In genomic region chr5:148011407-148012124, GRCh38 we compare ENCODE assay signal across 13 cellular contexts. TPM values are rescaled to one million over a fixed set of nuclear protein-coding genes. Genes with fewer than 3 reads are reported as not detected.
DNase-seq lines count a peak whose midpoint lies in the region; ATAC-seq, FAIRE-seq and TF ChIP-seq lines count a peak whose summit lies in the region.
"Had no signal": no experiment of that assay in that cellular context is flagged by ENCODE, and none has a peak within 500 bp of the region (broad histone marks: within the 10 kb centered on the region; RNA-seq: fewer than 3 reads in every experiment).

No MANE protein-coding gene starts in this region.

- no peaks in the 10 kb centered on the region for H3K9me3 ChIP-seq in keratinocyte (ENCODE audit: control insufficient read depth, low read depth, low read length)

- in situ Hi-C loops in Caki2 (cut with HindIII; ENCODE audit: low pct_unique_long_range_greater_than_20kb, low sequenced_read_pairs) = no loop called here

- FAIRE-seq in keratinocyte (lab: Jason Lieb, UNC) = peak; percentile 99
- FAIRE-seq in frontal cortex (lab: Jason Lieb, UNC) = no peak

- peak overlapping the region; percentile 69 for H3K27ac ChIP-seq in keratinocyte (ENCODE audit: control insufficient read depth, insufficient read depth, low read length)

- no peak overlapping the region for H3K9ac ChIP-seq in keratinocyte (ENCODE audit: control insufficient read depth, extremely low read depth, insufficient read depth, low read length)

- no peak overlapping the region for H2AFZ ChIP-seq in keratinocyte (ENCODE audit: control insufficient read depth, low read length)

- H3K4me1 ChIP-seq in keratinocyte (ENCODE audit: control insufficient read depth, extremely low read depth, insufficient read depth, low read length) = peaks cover 34% of the 10 kb centered on the region

- no peaks in the 10 kb centered on the region for H3K79me2 ChIP-seq in keratinocyte (ENCODE audit: control insufficient read depth, insufficient read depth, low read length)

- H3K4me2 ChIP-seq in keratinocyte (ENCODE audit: control insufficient read depth, extremely low read depth, insufficient read depth, low read depth, low read length) = peak overlapping the region; percentile 65

- dilution Hi-C loops in keratinocyte (cut with MboI; ENCODE audit: extremely low pct_ligation_motif_present, low sequenced_read_pairs) = no loop called here

- ATAC-seq in GM18861 (IDR thresholded peaks at IDR 0.05; ENCODE audit: unreplicated experiment) (no peak), GM21528 (IDR thresholded peaks at IDR 0.05; ENCODE audit: low FRiP score, unreplicated experiment) (no peak)
- ATAC-seq: CD8-positive, alpha-beta T cell; Right ventricle myocardium inferior; sciatic nerve had no signal

- DNase-seq in Caki2 (ENCODE audit: low read depth) (peak; percentile 43), NB4 (ENCODE audit: low read depth) (peak; percentile 67), amniotic epithelial cell (ENCODE audit: low read depth) (peak; percentile 93), keratinocyte (ENCODE audit: low read depth, low spot score) (peak; percentile 71), frontal cortex (ENCODE audit: low spot score in 2 of 2) (no peak)
- no peak for DNase-seq in central memory CD4-positive, alpha-beta T cell
- DNase-seq: activated naive CD8-positive, alpha-beta T cell treated with anti-CD3 and anti-CD28 coated beads for 36 hours; CD8-positive, alpha-beta T cell; NCI-H1048 had no signal

- no peaks in the 10 kb centered on the region for H3K36me3 ChIP-seq in keratinocyte (ENCODE audit: control insufficient read depth in 2 of 2, extremely low read depth in 1 of 2, insufficient read depth in 2 of 2, low read length in 2 of 2)

- no peaks in the 10 kb centered on the region for H4K20me1 ChIP-seq in keratinocyte (ENCODE audit: control insufficient read depth, extremely low read depth, insufficient read depth, low read length)

- TF ChIP-seq POLR2A in NB4 (IDR thresholded peaks at IDR 0.05; ENCODE audit: extremely low read depth, insufficient read length) = no peak

- no peak overlapping the region for H3K4me3 ChIP-seq in NB4 (ENCODE audit: low read depth, low read length)
- no peak overlapping the region for H3K4me3 ChIP-seq in keratinocyte (ENCODE audit: control insufficient read depth in 2 of 3, extremely low read depth in 1 of 3, insufficient read depth in 2 of 3, low read depth in 1 of 3, low read length in 3 of 3)

- H3K9me1 ChIP-seq in keratinocyte (ENCODE audit: control insufficient read depth, extremely low read depth, insufficient read depth, low read length) = no peaks in the 10 kb centered on the region

- no peaks in the 10 kb centered on the region for H3K27me3 ChIP-seq in keratinocyte (ENCODE audit: control insufficient read depth, extremely low read depth, insufficient read depth, low read length)

- no peak for TF ChIP-seq CTCF in NB4 (IDR thresholded peaks at IDR 0.05; ENCODE audit: low read depth, low read length)
- no peak for TF ChIP-seq CTCF in keratinocyte (optimal IDR thresholded peaks at IDR 0.05 in 1 of 3, IDR thresholded peaks at IDR 0.05 in 1 of 3, conservative IDR thresholded peaks at IDR 0.05 in 1 of 3; ENCODE audit: extremely low read depth in 1 of 3, insufficient read depth in 2 of 3, low read length in 3 of 3)

RNA-seq across cellular contexts. Expression of gene SPINK5, which starts 52.2 kb away (rescaled TPM):
- 0.95 TPM in 1 of 2 replicates, not detected in the other for total RNA-seq in Caki2 (2014; rRNA removed; shearing (Covaris generic); ENCODE audit: low replicate concordance)
- polyA plus RNA-seq in keratinocyte = 16.6 to 29.2 TPM (median 22.6 TPM) in 3 replicates
- polyA plus RNA-seq in keratinocyte (2011; ENCODE audit: low read depth) = 1,735 TPM
- 27.8 and 30.2 TPM in 2 replicates for polyA plus RNA-seq in keratinocyte (2011; cell fraction: cytosol; rRNA removed)
- polyA plus RNA-seq in keratinocyte (2011; cell fraction: nucleus; rRNA removed) = 45.9 and 75.2 TPM in 2 replicates
- 18.4 and 322 TPM in 2 replicates for polyA plus RNA-seq in keratinocyte (2012; ENCODE audit: low replicate concordance)
- 1.5 to 6.8 TPM (median 5.6 TPM) in 3 replicates for polyA minus RNA-seq in keratinocyte
- 9.0 TPM for polyA minus RNA-seq in keratinocyte (2011; cell fraction: cytosol; rRNA and poly(A)+ RNA removed)
- polyA minus RNA-seq in keratinocyte (2011; cell fraction: nucleus; rRNA and poly(A)+ RNA removed) = 21.2 and 34.9 TPM in 2 replicates
- total RNA-seq in frontal cortex = not detected
- total RNA-seq: activated naive CD8-positive, alpha-beta T cell treated with anti-CD3 and anti-CD28 coated beads for 36 hours; CD8-positive, alpha-beta T cell had no signal

Comparison
In these comparisons a context has a peak if more than half of its experiments do, and no peak if none do; other contexts are left out.
1. DNase-seq: peak in Caki2 (single experiment), NB4 (single experiment), amniotic epithelial cell (single experiment) and keratinocyte (single experiment); none in central memory CD4-positive, alpha-beta T cell (single experiment) and frontal cortex (0 of 2).